In genomic region chr2:37472959-37473358, GRCh38 we compare ENCODE assay signal across 12 cellular contexts.
DNase-seq lines count a peak whose midpoint lies in the region; ATAC-seq, FAIRE-seq and TF ChIP-seq lines count a peak whose summit lies in the region.
"Had no signal": no experiment of that assay in that cellular context is flagged by ENCODE, and none has a peak within 500 bp of the region (broad histone marks: within the 10 kb centered on the region; RNA-seq: fewer than 3 reads in every experiment).

No MANE protein-coding gene starts in this region.

- H3K27me3 ChIP-seq in right cardiac atrium (ENCODE audit: control insufficient read depth, insufficient read depth) (no peaks in the 10 kb centered on the region), heart right ventricle (no peaks in the 10 kb centered on the region), PC-3 (ENCODE audit: low read length) (no peaks in the 10 kb centered on the region), left ventricle myocardium inferior (ENCODE audit: low read depth) (no peaks in the 10 kb centered on the region)

- no peak overlapping the region for H3K4me3 Mint-ChIP-seq in activated T-cell treated with anti-CD3 and anti-CD28 coated beads, Interleukin-2, amount 50 U/mL, for 24 hours

- H3F3A ChIP-seq in PC-3 (ENCODE audit: low read length, unreplicated experiment) = no peaks in the 10 kb centered on the region

- CTCF ChIA-PET in PC-3 (lab: Charles Lee) = interaction anchor here (0.5 to 1.0 kb wide), 4 partner anchors 14 to 1582 kb away, joined by 3 read pairs; no protein-coding TSS in a partner anchor

- H3K27ac ChIP-seq in right cardiac atrium (ENCODE audit: low read length) = no peak overlapping the region
- no peak overlapping the region for H3K27ac ChIP-seq in heart right ventricle
- H3K27ac ChIP-seq in PC-3 (ENCODE audit: low read length) = peak overlapping the region; percentile 82
- H3K27ac ChIP-seq in left ventricle myocardium inferior (replicated peaks) = no peak overlapping the region
- H3K27ac ChIP-seq: SJCRH30 had no signal

- H3K27ac Mint-ChIP-seq in activated T-cell treated with anti-CD3 and anti-CD28 coated beads, Interleukin-2, amount 50 U/mL, for 24 hours = no peak overlapping the region

- H3K4me1 ChIP-seq in right cardiac atrium (ENCODE audit: control insufficient read depth, insufficient read depth, low read length) (peaks cover 3% of the 10 kb centered on the region), heart right ventricle (peaks cover 0 to 16% (median 9%) of the 10 kb centered on the region in 9 donors), PC-3 (ENCODE audit: insufficient read depth, low read length) (peaks cover 35% of the 10 kb centered on the region), left ventricle myocardium inferior (peaks cover 25% of the 10 kb centered on the region)

- no peak overlapping the region for H2AFZ ChIP-seq in PC-3 (ENCODE audit: low read length)

- BruUV-seq in PC-3 (replicated peaks; lab: Mats Ljungman, UMichigan) = no TSS peak

- peak overlapping the region; percentile 50 for H3K9ac ChIP-seq in PC-3 (ENCODE audit: low read length)

- H3K9me3 ChIP-seq in right cardiac atrium (ENCODE audit: control insufficient read depth, low read length) (no peaks in the 10 kb centered on the region), heart right ventricle (no peaks in the 10 kb centered on the region), PC-3 (ENCODE audit: low read length) (no peaks in the 10 kb centered on the region), left ventricle myocardium inferior (replicated peaks) (no peaks in the 10 kb centered on the region)
- H3K9me3 ChIP-seq: SJCRH30 had no signal

- no peaks in the 10 kb centered on the region for H3K9me2 ChIP-seq in PC-3 (replicated peaks; ENCODE audit: low read length)

- DNase-seq in right cardiac atrium (peak; percentile 31 to 58 (median 42)), heart right ventricle (no peak), PC-3 (peak; percentile 92), fibroblast of the aortic adventitia (ENCODE audit: low read depth) (peak; percentile 77), urothelium cell line (ENCODE audit: low spot score) (peak; percentile 72), left ventricle myocardium inferior (no peak)
- no peak for DNase-seq in activated T-cell treated with anti-CD3 and anti-CD28 coated beads, Interleukin-2, amount 50 U/mL, for 24 hours
- DNase-seq: activated CD8-positive, alpha-beta memory T cell treated with anti-CD3 and anti-CD28 coated beads, Interleukin-2, amount 50 U/mL, for 48 hours; KBM-7 had no signal

- peak; percentile 55 to 68 for ATAC-seq in right cardiac atrium
- no peak for ATAC-seq in heart right ventricle
- ATAC-seq in PC-3 = peak; percentile 92
- no peak for ATAC-seq in HG02763 (IDR thresholded peaks at IDR 0.05; ENCODE audit: unreplicated experiment)
- ATAC-seq: HCT116 had no signal

- H3K4me2 ChIP-seq in PC-3 (ENCODE audit: low read length) = peak overlapping the region; percentile 74

- H3K27me3 Mint-ChIP-seq in activated T-cell treated with anti-CD3 and anti-CD28 coated beads, Interleukin-2, amount 50 U/mL, for 24 hours = no peaks in the 10 kb centered on the region

- no peaks in the 10 kb centered on the region for H4K20me1 ChIP-seq in PC-3 (ENCODE audit: low read length)

- no peak for TF ChIP-seq CTCF in heart right ventricle (IDR thresholded peaks at IDR 0.05)
- TF ChIP-seq CTCF in PC-3 (conservative IDR thresholded peaks at IDR 0.05; ENCODE audit: low read depth, low read length) = no peak
- no peak for TF ChIP-seq CTCF in fibroblast of the aortic adventitia (IDR thresholded peaks at IDR 0.05; ENCODE audit: insufficient read depth, low read length)
- no peak for TF ChIP-seq CTCF in left ventricle myocardium inferior (IDR thresholded peaks at IDR 0.05; ENCODE audit: borderline replicate concordance)

- H3K9me3 Mint-ChIP-seq in activated T-cell treated with anti-CD3 and anti-CD28 coated beads, Interleukin-2, amount 50 U/mL, for 24 hours = no peaks in the 10 kb centered on the region

- H3K4me3 ChIP-seq in right cardiac atrium (ENCODE audit: low read length) (no peak overlapping the region), heart right ventricle (no peak overlapping the region), PC-3 (ENCODE audit: low read length) (peak overlapping the region; percentile 17; the same call in 1 of the 2 replicates), fibroblast of the aortic adventitia (ENCODE audit: low read depth, low read length) (no peak overlapping the region), left ventricle myocardium inferior (no peak overlapping the region)
- H3K4me3 ChIP-seq: SJCRH30 had no signal

- H3K79me2 ChIP-seq in PC-3 (ENCODE audit: low read length) = no peaks in the 10 kb centered on the region

- no peaks in the 10 kb centered on the region for H3K4me1 Mint-ChIP-seq in activated T-cell treated with anti-CD3 and anti-CD28 coated beads, Interleukin-2, amount 50 U/mL, for 24 hours (ENCODE audit: low read depth)

- intact Hi-C loops in right cardiac atrium (cut with DNase I) = no loop called here
- intact Hi-C loops in heart right ventricle (cut with DNase I) = no loop called here
- intact Hi-C loops in PC-3 (cut with micrococcal nuclease) = loop anchor here (1.0 to 10.0 kb wide), 4 partner anchors 58 to 329 kb away; partner anchors contain the start of gene CDC42EP3
- intact Hi-C loops in left ventricle myocardium inferior (cut with micrococcal nuclease) = no loop called here

- FAIRE-seq in urothelium cell line (lab: Jason Lieb, UNC) = no peak

- H3K36me3 ChIP-seq in heart right ventricle = no peaks in the 10 kb centered on the region
- H3K36me3 ChIP-seq in PC-3 (ENCODE audit: low read depth, low read length) = no peaks in the 10 kb centered on the region
- no peaks in the 10 kb centered on the region for H3K36me3 ChIP-seq in left ventricle myocardium inferior
- H3K36me3 ChIP-seq: SJCRH30 had no signal

- 31% methylated on average over 2 of the region's 2 CpGs for WGBS in right cardiac atrium
- WGBS in heart right ventricle, 2 donors = 45 to 54% methylated on average over 2 of the region's 2 CpGs

- POLR2A ChIA-PET in PC-3 (lab: Charles Lee; ENCODE audit: unreplicated experiment) = interaction anchor here (0.6 to 0.7 kb wide), 4 partner anchors 13 to 960 kb away, joined by 3 to 9 read pairs (median 8); no protein-coding TSS in a partner anchor

- H3K36me3 Mint-ChIP-seq in activated T-cell treated with anti-CD3 and anti-CD28 coated beads, Interleukin-2, amount 50 U/mL, for 24 hours (ENCODE audit: low read depth) = no peaks in the 10 kb centered on the region

Comparison
In these comparisons a context has a peak if more than half of its experiments do, and no peak if none do; other contexts are left out.
1. ATAC-seq: peak in right cardiac atrium (2 of 2) and PC-3 (single experiment); none in heart right ventricle (0 of 8) and HG02763 (single experiment).
2. DNase-seq: peak in right cardiac atrium (3 of 3), PC-3 (single experiment), fibroblast of the aortic adventitia (single experiment) and urothelium cell line (single experiment); none in heart right ventricle (0 of 2), activated T-cell treated with anti-CD3 and anti-CD28 coated beads, Interleukin-2, amount 50 U/mL, for 24 hours (single experiment) and left ventricle myocardium inferior (single experiment).